Comparison of ENCODE assay signal across 24 cellular contexts in genomic region chr6:92826633-92827032, GRCh38.
"Had no signal": no experiment of that assay in that cellular context is flagged by ENCODE, and none has a peak within 500 bp of the region (broad histone marks: within the 10 kb centered on the region; RNA-seq: fewer than 3 reads in every experiment).

No MANE protein-coding gene starts in this region.

- FAIRE-seq: bronchial epithelial cell, RCC 7860 had no signal

- H3K27ac ChIP-seq: ascending aorta, body of pancreas, coronary artery had no signal

- H3K9me3 ChIP-seq: ascending aorta, body of pancreas had no signal

- H3K4me3 ChIP-seq: ascending aorta, body of pancreas, coronary artery had no signal

- H3K27me3 ChIP-seq: ascending aorta, body of pancreas had no signal

- DNase-seq: activated CD4-positive, alpha-beta T cell treated with anti-CD3 and anti-CD28 coated beads for 48 hours; activated CD4-positive, alpha-beta T cell treated with anti-CD3 and anti-CD28 coated beads, Interleukin-2, amount 50 U/mL, for 4 hours; activated CD4-positive, CD25-positive, alpha-beta regulatory T cell treated with anti-CD3 and anti-CD28 coated beads, Interleukin-2, amount 50 U/mL, for 72 hours; activated CD8-positive, alpha-beta memory T cell treated with anti-CD3 and anti-CD28 coated beads, Interleukin-2, amount 50 U/mL, for 48 hours; activated CD8-positive, alpha-beta T cell treated with anti-CD3 and anti-CD28 coated beads, Interleukin-2, amount 10 ng/mL, durations not matched to agents 7 days and 5 days; activated naive CD8-positive, alpha-beta T cell treated with anti-CD3 and anti-CD28 coated beads, Interleukin-2, amount 50 U/mL, for 24 hours; activated T-cell treated with anti-CD3 and anti-CD28 coated beads, Interleukin-2, amount 50 U/mL, for 1 hour; amniotic stem cell; body of pancreas; central memory CD4-positive, alpha-beta T cell; Karpas-422; NCI-H1048; NCI-H1694; NCI-H2081; NCI-H2171; NCI-H2227 treated with DMSO at 0.1 percent for 48 hours; NCI-H510A; NCI-H82; PC-3; SHP77 had no signal

- H3K4me1 ChIP-seq: ascending aorta, body of pancreas had no signal

- H3K36me3 ChIP-seq: ascending aorta had no signal
